Comparison of ENCODE assay signal across 1 cellular context in genomic region chr12:121802843-121803698, GRCh38.
A peak's percentile ranks its signal among the peaks of the same experiment; 100 is the strongest.
TF ChIP-seq lines count a peak whose summit lies in the region.

No MANE protein-coding gene starts in this region.

TF ChIP-seq in endothelial cell of umbilical vein, 7 proteins besides CTCF, POLR2A, EP300 and RAD21 (continued from another document):
- TF ChIP-seq MYC (IDR thresholded peaks at IDR 0.05; ENCODE audit: low read depth, low read length) (no peak), MAX (IDR thresholded peaks at IDR 0.05; ENCODE audit: insufficient read depth, insufficient read length) (no peak), GATA2 (IDR thresholded peaks at IDR 0.05; ENCODE audit: insufficient read depth, insufficient read length, low read depth, low read length) (no peak), POLR2AphosphoS5 (IDR thresholded peaks at IDR 0.05; ENCODE audit: insufficient read depth, low read depth, low read length) (peak; percentile 59)
